Comparison of ENCODE assay signal across 22 cellular contexts in the genomic region with DNA sequence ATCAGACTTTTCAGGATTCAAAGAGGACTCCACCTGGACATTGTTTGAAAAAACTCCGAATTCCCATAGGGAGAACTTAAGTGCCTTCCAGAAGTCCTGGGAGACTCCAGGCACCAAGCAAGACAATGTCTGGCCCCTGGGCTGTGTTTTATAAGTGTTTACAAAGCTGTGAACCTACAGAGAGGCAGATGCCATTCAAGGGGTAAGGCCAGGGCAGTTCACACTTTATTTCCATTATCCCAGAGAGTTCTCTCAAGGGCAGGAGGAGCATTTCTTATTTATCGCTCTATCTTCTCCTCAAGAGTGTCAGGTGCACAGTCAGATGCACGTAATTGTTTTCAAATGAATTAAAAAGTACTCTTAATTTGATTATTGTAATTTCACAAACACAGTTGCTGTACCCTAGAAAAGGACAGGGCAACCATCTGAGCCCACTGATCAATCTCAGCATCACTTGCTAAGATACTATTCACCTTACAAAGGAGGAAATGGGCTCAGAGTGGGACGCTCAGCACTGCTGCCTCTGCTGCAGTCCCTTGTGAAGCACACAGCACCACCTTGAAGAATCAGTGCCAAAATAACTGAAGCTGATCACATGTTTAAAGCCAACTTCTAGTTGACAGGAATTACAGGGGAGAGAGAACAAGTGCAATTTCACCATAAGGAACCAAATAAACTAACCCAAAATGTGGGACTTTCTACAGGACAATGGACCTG. TPM values are rescaled to one million over a fixed set of nuclear protein-coding genes. Genes with fewer than 3 reads are reported as not detected.
"Had no signal": no experiment of that assay in that cellular context is flagged by ENCODE, and none has a peak within 500 bp of the region (broad histone marks: within the 10 kb centered on the region; RNA-seq: fewer than 3 reads in every experiment).

No MANE protein-coding gene starts in this region.

- H3K9me3 Mint-ChIP-seq: activated CD4-positive, alpha-beta T cell treated with anti-CD3 and anti-CD28 coated beads, Interleukin-2, amount 10 ng/mL, durations not matched to agents 24 days and 14 days; activated naive CD4-positive, alpha-beta T cell treated with anti-CD3 and anti-CD28 coated beads, Interleukin-2, amount 10 ng/mL, durations not matched to agents 7 days and 5 days; activated naive CD8-positive, alpha-beta T cell treated with anti-CD3 and anti-CD28 coated beads, Interleukin-2, amount 50 U/mL, for 24 hours had no signal

- H3K4me1 ChIP-seq: gastroesophageal sphincter, heart left ventricle, spleen, testis had no signal

- H3K27me3 Mint-ChIP-seq: brain had no signal

- DNase-seq: activated CD4-positive, alpha-beta T cell treated with anti-CD3 and anti-CD28 coated beads, Interleukin-2, amount 10 ng/mL, durations not matched to agents 24 days and 14 days; activated CD4-positive, CD25-positive, alpha-beta regulatory T cell; activated CD8-positive, alpha-beta memory T cell treated with anti-CD3 and anti-CD28 coated beads, Interleukin-2, amount 50 U/mL, for 4 hours; activated effector memory CD4-positive, alpha-beta T cell treated with Interleukin-2 at 50 U/mL for 16 hours; activated naive CD4-positive, alpha-beta T cell treated with anti-CD3 and anti-CD28 coated beads, Interleukin-2, amount 10 ng/mL, durations not matched to agents 7 days and 5 days; activated naive CD8-positive, alpha-beta T cell treated with anti-CD3 and anti-CD28 coated beads, Interleukin-2, amount 50 U/mL, for 24 hours; activated T-cell treated with anti-CD3 and anti-CD28 coated beads, Interleukin-2, amount 50 U/mL, for 48 hours; anterior cingulate cortex; caudate nucleus; heart left ventricle; left ventricle myocardium superior; occipital lobe; retina; spleen; stimulated activated CD4-positive, alpha-beta T cell treated with anti-CD3 and anti-CD28 coated beads, Interleukin-4, amount 100 ng/mL, for 4 hours; T-helper 9 cell; testis; upper lobe of left lung had no signal

- H3K4me1 Mint-ChIP-seq: activated CD4-positive, alpha-beta T cell treated with anti-CD3 and anti-CD28 coated beads, Interleukin-2, amount 10 ng/mL, durations not matched to agents 24 days and 14 days; activated naive CD4-positive, alpha-beta T cell treated with anti-CD3 and anti-CD28 coated beads, Interleukin-2, amount 10 ng/mL, durations not matched to agents 7 days and 5 days; activated naive CD8-positive, alpha-beta T cell treated with anti-CD3 and anti-CD28 coated beads, Interleukin-2, amount 50 U/mL, for 24 hours; stimulated activated memory B cell treated with anti-CD40 and anti-IgM and Interleukin-4, amounts not matched to agents 10 μg/mL and 1 μg/mL and 100 μg/mL, for 72 hours had no signal

- H3K36me3 ChIP-seq: gastroesophageal sphincter, heart left ventricle, spleen, upper lobe of left lung had no signal

- H3K27ac ChIP-seq: coronary artery, gastroesophageal sphincter, heart left ventricle, spleen, testis had no signal

- H3K27ac Mint-ChIP-seq: activated CD4-positive, alpha-beta T cell treated with anti-CD3 and anti-CD28 coated beads, Interleukin-2, amount 10 ng/mL, durations not matched to agents 24 days and 14 days; activated naive CD4-positive, alpha-beta T cell treated with anti-CD3 and anti-CD28 coated beads, Interleukin-2, amount 10 ng/mL, durations not matched to agents 7 days and 5 days; activated naive CD8-positive, alpha-beta T cell treated with anti-CD3 and anti-CD28 coated beads, Interleukin-2, amount 50 U/mL, for 24 hours; stimulated activated memory B cell treated with anti-CD40 and anti-IgM and Interleukin-4, amounts not matched to agents 10 μg/mL and 1 μg/mL and 100 μg/mL, for 72 hours had no signal

- H3K36me3 Mint-ChIP-seq: activated naive CD4-positive, alpha-beta T cell treated with anti-CD3 and anti-CD28 coated beads, Interleukin-2, amount 10 ng/mL, durations not matched to agents 7 days and 5 days; brain; stimulated activated memory B cell treated with anti-CD40 and anti-IgM and Interleukin-4, amounts not matched to agents 10 μg/mL and 1 μg/mL and 100 μg/mL, for 72 hours had no signal

- H3K27me3 ChIP-seq: testis, upper lobe of left lung had no signal

- H3K4me3 Mint-ChIP-seq: activated CD4-positive, alpha-beta T cell treated with anti-CD3 and anti-CD28 coated beads, Interleukin-2, amount 10 ng/mL, durations not matched to agents 24 days and 14 days; activated naive CD4-positive, alpha-beta T cell treated with anti-CD3 and anti-CD28 coated beads, Interleukin-2, amount 10 ng/mL, durations not matched to agents 7 days and 5 days; activated naive CD8-positive, alpha-beta T cell treated with anti-CD3 and anti-CD28 coated beads, Interleukin-2, amount 50 U/mL, for 24 hours; brain; stimulated activated memory B cell treated with anti-CD40 and anti-IgM and Interleukin-4, amounts not matched to agents 10 μg/mL and 1 μg/mL and 100 μg/mL, for 72 hours had no signal

- ATAC-seq: activated naive CD8-positive, alpha-beta T cell treated with anti-CD3 and anti-CD28 coated beads, Interleukin-2, amount 50 U/mL, for 24 hours; gastroesophageal sphincter; heart left ventricle; left ventricle myocardium superior; stimulated activated memory B cell treated with anti-CD40 and anti-IgM and Interleukin-4, amounts not matched to agents 10 μg/mL and 1 μg/mL and 100 μg/mL, for 72 hours had no signal

- H3K9me3 ChIP-seq: gastroesophageal sphincter, heart left ventricle, spleen, testis, upper lobe of left lung had no signal

- H3K4me3 ChIP-seq: coronary artery, gastroesophageal sphincter, heart left ventricle, spleen, testis, upper lobe of left lung had no signal

RNA-seq across cellular contexts. Expression of gene RASSF10, which starts 35.0 kb away (rescaled TPM):
- total RNA-seq: activated CD4-positive, alpha-beta T cell treated with anti-CD3 and anti-CD28 coated beads, Interleukin-2, amount 10 ng/mL, durations not matched to agents 24 days and 14 days; spleen had no signal
